Comparison of ENCODE assay signal across 1 cellular context in genomic region chr2:142042536-142043199, GRCh38.
TF ChIP-seq lines count a peak whose summit lies in the region.

No MANE protein-coding gene starts in this region.

TF ChIP-seq in SK-N-SH treated with all-trans-retinoic acid at 6 μM for 48 hours, 23 proteins besides CTCF, POLR2A, EP300 and RAD21 (continued from another document):
- no peak for TF ChIP-seq CSRNP3 (CRISPR knock-in tag; IDR thresholded peaks at IDR 0.05)
- TF ChIP-seq, protein P1, sequence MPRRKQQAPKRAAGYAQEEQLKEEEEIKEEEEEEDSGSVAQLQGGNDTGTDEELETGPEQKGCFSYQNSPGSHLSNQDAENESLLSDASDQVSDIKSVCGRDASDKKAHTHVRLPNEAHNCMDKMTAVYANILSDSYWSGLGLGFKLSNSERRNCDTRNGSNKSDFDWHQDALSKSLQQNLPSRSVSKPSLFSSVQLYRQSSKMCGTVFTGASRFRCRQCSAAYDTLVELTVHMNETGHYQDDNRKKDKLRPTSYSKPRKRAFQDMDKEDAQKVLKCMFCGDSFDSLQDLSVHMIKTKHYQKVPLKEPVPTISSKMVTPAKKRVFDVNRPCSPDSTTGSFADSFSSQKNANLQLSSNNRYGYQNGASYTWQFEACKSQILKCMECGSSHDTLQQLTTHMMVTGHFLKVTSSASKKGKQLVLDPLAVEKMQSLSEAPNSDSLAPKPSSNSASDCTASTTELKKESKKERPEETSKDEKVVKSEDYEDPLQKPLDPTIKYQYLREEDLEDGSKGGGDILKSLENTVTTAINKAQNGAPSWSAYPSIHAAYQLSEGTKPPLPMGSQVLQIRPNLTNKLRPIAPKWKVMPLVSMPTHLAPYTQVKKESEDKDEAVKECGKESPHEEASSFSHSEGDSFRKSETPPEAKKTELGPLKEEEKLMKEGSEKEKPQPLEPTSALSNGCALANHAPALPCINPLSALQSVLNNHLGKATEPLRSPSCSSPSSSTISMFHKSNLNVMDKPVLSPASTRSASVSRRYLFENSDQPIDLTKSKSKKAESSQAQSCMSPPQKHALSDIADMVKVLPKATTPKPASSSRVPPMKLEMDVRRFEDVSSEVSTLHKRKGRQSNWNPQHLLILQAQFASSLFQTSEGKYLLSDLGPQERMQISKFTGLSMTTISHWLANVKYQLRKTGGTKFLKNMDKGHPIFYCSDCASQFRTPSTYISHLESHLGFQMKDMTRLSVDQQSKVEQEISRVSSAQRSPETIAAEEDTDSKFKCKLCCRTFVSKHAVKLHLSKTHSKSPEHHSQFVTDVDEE (CRISPR knock-in tag; IDR thresholded peaks at IDR 0.05), result no peak
- no peak for TF ChIP-seq PPARA (CRISPR knock-in tag; IDR thresholded peaks at IDR 0.05; ENCODE audit: borderline replicate concordance)
